Comparison of ENCODE assay signal across 8 cellular contexts in genomic region chr17:48100591-48101011, GRCh38. TPM values are rescaled to one million over a fixed set of nuclear protein-coding genes. Genes with fewer than 3 reads are reported as not detected.
DNase-seq lines count a peak whose midpoint lies in the region; ATAC-seq, FAIRE-seq and TF ChIP-seq lines count a peak whose summit lies in the region.

No MANE protein-coding gene starts in this region.

- peak overlapping the region; percentile 91 for H3K4me2 ChIP-seq in A549

- no peak for TF ChIP-seq CTCF in A549 (IDR thresholded peaks at IDR 0.05)

- no peak for FAIRE-seq in A549 (lab: Jason Lieb, UNC)

- POLR2A ChIA-PET in A549 (lab: Yijun Ruan, JAX), result interaction anchor here (1.0 to 1.5 kb wide), 6 partner anchors 38 to 76 kb away, joined by 3 to 8 read pairs (median 4); partner anchors contain the start of gene NFE2L1

- peak overlapping the region; percentile 76 for H3K4me3 ChIP-seq in A549
- H3K4me3 ChIP-seq in GM08714 (ENCODE audit: low read length), result peak overlapping the region; percentile 68
- peak overlapping the region; percentile 96 for H3K4me3 ChIP-seq in adipocyte (ENCODE audit: low read length)

- peak; percentile 64 to 67 for ATAC-seq in A549

- DNase-seq in A549 (ENCODE audit: low read depth in 1 of 2, low spot score in 1 of 2) (peak; percentile 71 to 79), NCI-H2171 treated with DMSO at 0.1 percent for 48 hours (lab: John Stamatoyannopoulos, UW) (peak; percentile 83), adipocyte (ENCODE audit: low read depth) (peak; percentile 78), hepatic stellate cell (ENCODE audit: low spot score) (peak; percentile 49), putamen (ENCODE audit: low spot score) (peak; percentile 35), NOMO-1 (lab: John Stamatoyannopoulos, UW; ENCODE audit: unreplicated experiment in 2 of 2) (no peak)
- no peak for DNase-seq in stimulated activated CD4-positive, alpha-beta T cell treated with anti-CD3 and anti-CD28 coated beads, Interleukin-4, amount 100 ng/mL, for 24 hours

- H3K9ac ChIP-seq in adipocyte (ENCODE audit: low read length), result peak overlapping the region; percentile 88

- no peaks in the 10 kb centered on the region for H3K27me3 ChIP-seq in adipocyte (replicated peaks; ENCODE audit: control insufficient read depth, insufficient read depth, low read length)

- TF ChIP-seq RAD21 in A549 (conservative IDR thresholded peaks at IDR 0.05 in 1 of 2, IDR thresholded peaks at IDR 0.05 in 1 of 2), result no peak

- no peaks in the 10 kb centered on the region for H3K36me3 ChIP-seq in adipocyte (ENCODE audit: control insufficient read depth, insufficient read depth, low read length, severe bottlenecking)

- H3K9me3 ChIP-seq in A549 (no peaks in the 10 kb centered on the region), adipocyte (ENCODE audit: control insufficient read depth, low read length) (no peaks in the 10 kb centered on the region)

- no peak for TF ChIP-seq EP300 in A549 (IDR thresholded peaks at IDR 0.05)

- WGBS in A549 (ENCODE audit: missing lambda C conversion rate), result 4% methylated on average over 23 of the region's 23 CpGs

- CTCF ChIA-PET in A549 (lab: Yijun Ruan, JAX), result interaction anchor here (1.0 to 14.0 kb wide), 6 partner anchors 9 to 508 kb away, joined by 3 to 152 read pairs (median 8); no protein-coding TSS in a partner anchor

- H3K4me1 ChIP-seq in A549 (peaks cover 25% of the 10 kb centered on the region), adipocyte (ENCODE audit: control insufficient read depth, insufficient read depth, low read length) (peaks cover 19% of the 10 kb centered on the region)

- H3K27ac ChIP-seq in A549, result peak overlapping the region; percentile 89 to 90

- TF ChIP-seq POLR2A in A549 (IDR thresholded peaks at IDR 0.05; ENCODE audit: low read length), result no peak

TF ChIP-seq in A549, 52 proteins besides CTCF, POLR2A, EP300 and RAD21:
- TF ChIP-seq TFCP2L1 (CRISPR knock-in tag; IDR thresholded peaks at IDR 0.05), result peak; percentile 58; the same call in 1 of the 2 replicates
- TF ChIP-seq GATA3 (IDR thresholded peaks at IDR 0.05; ENCODE audit: borderline replicate concordance), result no peak
TF ChIP-seq in A549: peak in this region for 1.

RNA-seq across cellular contexts. Expression of gene CBX1, which starts 0.7 kb away (rescaled TPM):
- 69.6 and 84.4 TPM in 2 replicates for polyA plus RNA-seq in A549 (2011; rRNA removed)
- 44.2 and 49.1 TPM in 2 replicates for polyA plus RNA-seq in A549 (2012; cell fraction: cytosol; rRNA removed)
- polyA plus RNA-seq in A549 (2012; cell fraction: nucleus; rRNA removed), result 9.9 and 14.7 TPM in 2 replicates
- polyA plus RNA-seq in A549 (2017; fragmentation: RNase III; extraction: RNeasy Plus Mini Kit Qiagen cat#74134 plus additional on column Dnase treatment), result 155 to 173 TPM (median 170 TPM) in 3 replicates
- 12.4 and 12.7 TPM in 2 replicates for polyA minus RNA-seq in A549 (2011; rRNA and poly(A)+ RNA removed)

RNA-seq across cellular contexts. Expression of gene SNX11, which starts 7.0 kb away (rescaled TPM):
- polyA plus RNA-seq in A549 (2011; rRNA removed) (28.4 and 30.9 TPM in 2 replicates), A549 (2017; fragmentation: RNase III; extraction: RNeasy Plus Mini Kit Qiagen cat#74134 plus additional on column Dnase treatment) (22.2 to 23.5 TPM (median 22.3 TPM) in 3 replicates)
- 13.8 and 17.9 TPM in 2 replicates for polyA plus RNA-seq in A549 (2012; cell fraction: cytosol; rRNA removed)
- polyA plus RNA-seq in A549 (2012; cell fraction: nucleus; rRNA removed), result 9.8 and 18.7 TPM in 2 replicates
- polyA minus RNA-seq in A549 (2011; rRNA and poly(A)+ RNA removed), result 22.6 and 29.9 TPM in 2 replicates

RNA-seq across cellular contexts. Expression of gene NFE2L1, which starts 52.4 kb away (rescaled TPM):
- polyA plus RNA-seq in A549 (2011; rRNA removed), result 241 and 283 TPM in 2 replicates
- polyA plus RNA-seq in A549 (2012; cell fraction: cytosol; rRNA removed), result 75.7 and 97.7 TPM in 2 replicates
- polyA plus RNA-seq in A549 (2012; cell fraction: nucleus; rRNA removed), result 151 and 159 TPM in 2 replicates
- polyA plus RNA-seq in A549 (2017; fragmentation: RNase III; extraction: RNeasy Plus Mini Kit Qiagen cat#74134 plus additional on column Dnase treatment), result 104 to 111 TPM (median 108 TPM) in 3 replicates
- polyA minus RNA-seq in A549 (2011; rRNA and poly(A)+ RNA removed), result 151 and 163 TPM in 2 replicates

Comparison
In these comparisons a context has a peak if more than half of its experiments do, and no peak if none do; other contexts are left out.
1. DNase-seq: peak in A549 (2 of 2), NCI-H2171 treated with DMSO at 0.1 percent for 48 hours (single experiment), adipocyte (single experiment), hepatic stellate cell (single experiment) and putamen (single experiment); none in stimulated activated CD4-positive, alpha-beta T cell treated with anti-CD3 and anti-CD28 coated beads, Interleukin-4, amount 100 ng/mL, for 24 hours (single experiment) and NOMO-1 (0 of 2).
2. Peak in every context shown above with its lines, with median percentiles within 50 percentile points of each other: H3K4me3 ChIP-seq.